Comparison of ENCODE assay signal across 26 cellular contexts in genomic region chr18:71994273-71994672, GRCh38.
"Had no signal": no experiment of that assay in that cellular context is flagged by ENCODE, and none has a peak within 500 bp of the region (broad histone marks: within the 10 kb centered on the region; RNA-seq: fewer than 3 reads in every experiment).

No MANE protein-coding gene starts in this region.

- H3K4me1 ChIP-seq: heart right ventricle, left lung, right atrium auricular region, suprapubic skin, tibial artery, upper lobe of right lung had no signal

- H3K9me3 ChIP-seq: left lung, mucosa of descending colon, ovary, right atrium auricular region, suprapubic skin, thoracic aorta, tibial artery, upper lobe of right lung had no signal

- H3K36me3 ChIP-seq: heart right ventricle, left lung, ovary, right atrium auricular region, suprapubic skin, thoracic aorta, tibial artery, upper lobe of right lung had no signal

- H2AFZ ChIP-seq: hepatocyte had no signal

- FAIRE-seq: urothelium cell line had no signal

- H3K27me3 ChIP-seq: heart right ventricle, hepatocyte, left lung, ovary, right atrium auricular region, suprapubic skin, tibial artery, upper lobe of right lung had no signal

- DNase-seq: heart right ventricle; islet precursor cell; left colon; left lung; midbrain; mucosa of descending colon; naive thymus-derived CD4-positive, alpha-beta T cell; ovary; stimulated activated CD4-positive, alpha-beta T cell treated with anti-CD3 and anti-CD28 coated beads, Interleukin-12 subunit alpha, Interleukin-12 subunit beta, amount 100 ng/mL, for 4 hours; stimulated activated CD4-positive, alpha-beta T cell treated with anti-CD3 and anti-CD28 coated beads, Interleukin-15, amount 100 ng/mL, for 24 hours; stimulated activated CD4-positive, alpha-beta T cell treated with anti-CD3 and anti-CD28 coated beads, Interleukin-2, amount 100 ng/mL, for 24 hours; stimulated activated CD4-positive, alpha-beta T cell treated with anti-CD3 and anti-CD28 coated beads, Interleukin-4, amount 100 ng/mL, for 24 hours; stimulated activated naive CD4-positive, alpha-beta T cell; tibial artery; trophoblast cell; upper lobe of right lung had no signal

- H3K4me3 ChIP-seq: heart right ventricle, hepatocyte, left lung, lung, mucosa of descending colon, ovary, right atrium auricular region, skin epidermis, suprapubic skin, thoracic aorta, tibial artery, upper lobe of right lung had no signal

- ATAC-seq: heart right ventricle; left colon; left lung; mucosa of descending colon; naive thymus-derived CD4-positive, alpha-beta T cell; natural killer cell treated with Interleukin-12 subunit alpha and Interleukin-12 subunit beta and Interleukin-15 and Interleukin-18, amount 100 ng/mL, for 72 hours; sciatic nerve; stimulated activated effector memory CD8-positive, alpha-beta T cell treated with anti-CD3 and anti-CD28 coated beads, Interleukin-12 subunit alpha, Interleukin-12 subunit beta, amount 100 ng/mL, for 72 hours; upper lobe of right lung had no signal

- H3K79me2 ChIP-seq: hepatocyte had no signal

- H3K4me2 ChIP-seq: hepatocyte had no signal

- H3K27ac ChIP-seq: heart right ventricle, hepatocyte, left lung, ovary, right atrium auricular region, skin epidermis, suprapubic skin, thoracic aorta, tibial artery, upper lobe of right lung had no signal
